Comparison of ENCODE assay signal across 8 cellular contexts in genomic region chr17:75764417-75764710, GRCh38. TPM values are rescaled to one million over a fixed set of nuclear protein-coding genes. Genes with fewer than 3 reads are reported as not detected.
DNase-seq lines count a peak whose midpoint lies in the region; ATAC-seq, FAIRE-seq and TF ChIP-seq lines count a peak whose summit lies in the region.

No MANE protein-coding gene starts in this region.

- H3K36me3 ChIP-seq in HepG2 (replicated peaks in 1 of 2; ENCODE audit: control insufficient read depth in 1 of 2, insufficient read depth in 2 of 2, low read length in 2 of 2): no peaks in the 10 kb centered on the region
- H3K36me3 ChIP-seq in thymus (ENCODE audit: control insufficient read depth, insufficient read depth): peaks cover 6% of the 10 kb centered on the region

- FAIRE-seq in HepG2 (lab: Jason Lieb, UNC): no peak

- H3K36me3 Mint-ChIP-seq in activated CD4-positive, alpha-beta T cell treated with anti-CD3 and anti-CD28 coated beads, Interleukin-2, amount 10 ng/mL, durations not matched to agents 7 days and 5 days (ENCODE audit: low read depth): peaks cover 3% of the 10 kb centered on the region
- H3K36me3 Mint-ChIP-seq in activated naive CD8-positive, alpha-beta T cell treated with anti-CD3 and anti-CD28 coated beads, Interleukin-2, amount 50 U/mL, for 24 hours (ENCODE audit: low read depth): no peaks in the 10 kb centered on the region

- TF ChIP-seq POLR2A in HepG2 (IDR thresholded peaks at IDR 0.05; ENCODE audit: insufficient read depth in 1 of 2, low read depth in 2 of 2, low read length in 2 of 2): no peak

- H3K27me3 ChIP-seq in HepG2 (ENCODE audit: control insufficient read depth in 1 of 2, insufficient read depth in 2 of 2, low read length in 2 of 2): no peaks in the 10 kb centered on the region
- H3K27me3 ChIP-seq in thymus (ENCODE audit: control insufficient read depth, insufficient read depth): no peaks in the 10 kb centered on the region

- WGBS in HepG2 (ENCODE audit: low lambda C conversion rate): 3% methylated on average over 9 of the region's 14 CpGs
- WGBS in thymus: 17% methylated on average over 14 of the region's 14 CpGs

- H3K4me2 ChIP-seq in HepG2 (ENCODE audit: low read depth, low read length): peak overlapping the region; percentile 94

- H3K4me1 ChIP-seq in HepG2 (ENCODE audit: insufficient read depth, low read length) (peaks cover 55% of the 10 kb centered on the region), thymus (ENCODE audit: control insufficient read depth, insufficient read depth, low read length) (peaks cover 10% of the 10 kb centered on the region)

- H3K4me3 ChIP-seq in HepG2 (replicated peaks in 1 of 3; ENCODE audit: insufficient read depth in 1 of 3, low read depth in 2 of 3, low read length in 3 of 3): peak overlapping the region; percentile 77 to 87 (median 78)
- H3K4me3 ChIP-seq in thymus (ENCODE audit: low read length): peak overlapping the region; percentile 73

- no TSS peak for BruUV-seq in HepG2 (replicated peaks; lab: Mats Ljungman, UMichigan)

- peak overlapping the region; percentile 71 for H3K27ac Mint-ChIP-seq in activated CD4-positive, alpha-beta T cell treated with anti-CD3 and anti-CD28 coated beads, Interleukin-2, amount 10 ng/mL, durations not matched to agents 7 days and 5 days
- H3K27ac Mint-ChIP-seq in activated naive CD8-positive, alpha-beta T cell treated with anti-CD3 and anti-CD28 coated beads, Interleukin-2, amount 50 U/mL, for 24 hours: peak overlapping the region; percentile 78

- TF ChIP-seq RAD21 in HepG2 (CRISPR knock-in tag; IDR thresholded peaks at IDR 0.05): no peak

- no peak for ATAC-seq in activated naive CD8-positive, alpha-beta T cell treated with anti-CD3 and anti-CD28 coated beads, Interleukin-2, amount 50 U/mL, for 24 hours
- ATAC-seq in HepG2 (no peak), GM19452 (IDR thresholded peaks at IDR 0.05; ENCODE audit: unreplicated experiment) (no peak)

- no peak overlapping the region for H2AFZ ChIP-seq in HepG2 (ENCODE audit: low read length)

- no peaks in the 10 kb centered on the region for H3K9me3 Mint-ChIP-seq in activated CD4-positive, alpha-beta T cell treated with anti-CD3 and anti-CD28 coated beads, Interleukin-2, amount 10 ng/mL, durations not matched to agents 7 days and 5 days
- no peaks in the 10 kb centered on the region for H3K9me3 Mint-ChIP-seq in activated naive CD8-positive, alpha-beta T cell treated with anti-CD3 and anti-CD28 coated beads, Interleukin-2, amount 50 U/mL, for 24 hours

- H3K9me3 ChIP-seq in HepG2 (ENCODE audit: low read length) (no peaks in the 10 kb centered on the region), thymus (ENCODE audit: control insufficient read depth) (no peaks in the 10 kb centered on the region)

- H3K27me3 Mint-ChIP-seq in activated CD4-positive, alpha-beta T cell treated with anti-CD3 and anti-CD28 coated beads, Interleukin-2, amount 10 ng/mL, durations not matched to agents 7 days and 5 days: no peaks in the 10 kb centered on the region
- H3K27me3 Mint-ChIP-seq in activated naive CD8-positive, alpha-beta T cell treated with anti-CD3 and anti-CD28 coated beads, Interleukin-2, amount 50 U/mL, for 24 hours: no peaks in the 10 kb centered on the region

- in situ Hi-C loops in HepG2 (cut with HindIII; ENCODE audit: extremely low pct_ligation_motif_present, low pct_unique_long_range_greater_than_20kb): no loop called here

- CTCF ChIA-PET in activated CD4-positive, alpha-beta T cell treated with anti-CD3 and anti-CD28 coated beads, Interleukin-2, amount 10 ng/mL, durations not matched to agents 7 days and 5 days (lab: Charles Lee): interaction anchor here (0.6 to 5.9 kb wide), 16 partner anchors 9 to 593 kb away, joined by 3 to 64 read pairs (median 4); partner anchors contain the start of genes SMIM5, TRIM47, UNK and WBP2
- CTCF ChIA-PET in HepG2 (lab: Yijun Ruan, JAX; ENCODE audit: low intra/inter-chr PET ratio, low total read pairs): interaction anchor here (2.3 kb wide), 1 partner anchor 10 kb away, joined by 12 read pairs; no protein-coding TSS in a partner anchor

- no peak for DNase-seq in activated CD4-positive, alpha-beta T cell treated with anti-CD3 and anti-CD28 coated beads, Interleukin-2, amount 10 ng/mL, durations not matched to agents 7 days and 5 days
- no peak for DNase-seq in activated CD4-positive, alpha-beta T cell treated with anti-CD3 and anti-CD28 coated beads, Interleukin-2, amount 50 U/mL, for 4 hours
- no peak for DNase-seq in activated naive CD8-positive, alpha-beta T cell treated with anti-CD3 and anti-CD28 coated beads, Interleukin-2, amount 50 U/mL, for 24 hours
- DNase-seq in HepG2 (ENCODE audit: low spot score): no peak
- DNase-seq in RPMI8226: no peak
- DNase-seq in NCI-H1930 (lab: John Stamatoyannopoulos, UW): no peak

- no peak for TF ChIP-seq EP300 in HepG2 (IDR thresholded peaks at IDR 0.05; ENCODE audit: low read depth in 2 of 2, low read length in 2 of 2)
- no peak for TF ChIP-seq EP300 in HepG2 (CRISPR knock-in tag; IDR thresholded peaks at IDR 0.05; ENCODE audit: borderline replicate concordance)

- no peaks in the 10 kb centered on the region for H3K79me2 ChIP-seq in HepG2 (ENCODE audit: insufficient read depth, low read length)

- H3K4me1 Mint-ChIP-seq in activated CD4-positive, alpha-beta T cell treated with anti-CD3 and anti-CD28 coated beads, Interleukin-2, amount 10 ng/mL, durations not matched to agents 7 days and 5 days: peaks cover 15% of the 10 kb centered on the region
- H3K4me1 Mint-ChIP-seq in activated naive CD8-positive, alpha-beta T cell treated with anti-CD3 and anti-CD28 coated beads, Interleukin-2, amount 50 U/mL, for 24 hours: peaks cover 17% of the 10 kb centered on the region

- H4K20me1 ChIP-seq in HepG2 (ENCODE audit: insufficient read depth, low read length): no peaks in the 10 kb centered on the region

- peak overlapping the region; percentile 79 for H3K27ac ChIP-seq in HepG2 (ENCODE audit: extremely low read length, insufficient read depth, low read length)
- peak overlapping the region; percentile 8 for H3K27ac ChIP-seq in thymus (ENCODE audit: low read depth)

- POLR2A ChIA-PET in activated CD4-positive, alpha-beta T cell treated with anti-CD3 and anti-CD28 coated beads, Interleukin-2, amount 10 ng/mL, durations not matched to agents 7 days and 5 days (lab: Charles Lee): interaction anchor here (1.2 to 2.1 kb wide), 3 partner anchors 12 to 19 kb away, joined by 7 to 10 read pairs (median 10); a partner anchor contains a TSS
- POLR2A ChIA-PET in HepG2 (lab: Yijun Ruan, JAX): interaction anchor here (0.5 to 8.2 kb wide), 24 partner anchors 9 to 572 kb away, joined by 3 to 390 read pairs (median 6); partner anchors contain the start of genes RECQL5, SAP30BP, SMIM5 and TRIM47

- intact Hi-C loops in HepG2 (cut with micrococcal nuclease; ENCODE audit: unreplicated experiment): loop anchor here (2.0 kb wide), 1 partner anchor 16 kb away; no protein-coding TSS in a partner anchor

- TF ChIP-seq CTCF in HepG2 (CRISPR knock-in tag; IDR thresholded peaks at IDR 0.05): no peak

- peak overlapping the region; percentile 77 for H3K4me3 Mint-ChIP-seq in activated CD4-positive, alpha-beta T cell treated with anti-CD3 and anti-CD28 coated beads, Interleukin-2, amount 10 ng/mL, durations not matched to agents 7 days and 5 days
- H3K4me3 Mint-ChIP-seq in activated naive CD8-positive, alpha-beta T cell treated with anti-CD3 and anti-CD28 coated beads, Interleukin-2, amount 50 U/mL, for 24 hours: peak overlapping the region; percentile 81

- peak overlapping the region; percentile 79 for H3K9ac ChIP-seq in HepG2 (ENCODE audit: insufficient read depth, low read depth, low read length)

RNA-seq across cellular contexts. Expression of gene GALK1, which starts 0.6 kb away (rescaled TPM):
- total RNA-seq in activated CD4-positive, alpha-beta T cell treated with anti-CD3 and anti-CD28 coated beads, Interleukin-2, amount 10 ng/mL, durations not matched to agents 7 days and 5 days: 10 to 100 TPM; 40.9 to 44.7 TPM
- total RNA-seq in HepG2 (2016; rRNA removed; fragmentation: Illumina TruSeq; extraction: Trizol): 93.6 and 95.6 TPM in 2 replicates
- total RNA-seq in HepG2 (2016; cell fraction: cytosol; rRNA removed; fragmentation: Illumina TruSeq; extraction: Trizol; ENCODE audit: low read depth): 31.6 and 39.5 TPM in 2 replicates
- total RNA-seq in HepG2 (2016; cell fraction: insoluble cytoplasmic fraction; rRNA removed; fragmentation: Illumina TruSeq; extraction: Trizol): 94.0 and 98.0 TPM in 2 replicates
- 35.0 and 44.2 TPM in 2 replicates for total RNA-seq in HepG2 (2016; cell fraction: membrane; rRNA removed; fragmentation: Illumina TruSeq; extraction: Trizol)
- 44.3 and 48.9 TPM in 2 replicates for total RNA-seq in HepG2 (2016; cell fraction: nucleus; rRNA removed; fragmentation: Illumina TruSeq; extraction: Trizol)
- polyA plus RNA-seq in HepG2 (2011; rRNA removed) (59.9 and 93.0 TPM in 2 replicates), thymus (32.6 TPM)
- 65.7 and 112 TPM in 2 replicates for polyA plus RNA-seq in HepG2 (2011; cell fraction: cytosol; rRNA removed)
- polyA plus RNA-seq in HepG2 (2011; cell fraction: nucleus; rRNA removed): 162 and 164 TPM in 2 replicates
- 57.4 and 59.7 TPM in 2 replicates for polyA plus RNA-seq in HepG2 (2012)
- polyA plus RNA-seq in HepG2 (2016; cell fraction: cytosol; fragmentation: Illumina TruSeq; extraction: Trizol; ENCODE audit: low read depth): 29.0 and 30.8 TPM in 2 replicates
- 86.3 and 86.5 TPM in 2 replicates for polyA plus RNA-seq in HepG2 (2016; cell fraction: insoluble cytoplasmic fraction; fragmentation: Illumina TruSeq; extraction: Trizol; ENCODE audit: low read depth)
- polyA plus RNA-seq in HepG2 (2016; cell fraction: membrane; fragmentation: Illumina TruSeq; extraction: Trizol; ENCODE audit: low read depth): 25.3 and 27.1 TPM in 2 replicates
- 72.3 and 78.9 TPM in 2 replicates for polyA plus RNA-seq in HepG2 (2016; cell fraction: nucleus; fragmentation: Illumina TruSeq; extraction: Trizol; ENCODE audit: insufficient read depth, low read depth)
- polyA minus RNA-seq in HepG2 (2011; rRNA and poly(A)+ RNA removed; ENCODE audit: low replicate concordance): 28.9 and 121 TPM in 2 replicates
- polyA minus RNA-seq in HepG2 (2011; cell fraction: cytosol; rRNA and poly(A)+ RNA removed): 45.9 and 49.6 TPM in 2 replicates
- 26.3 and 28.6 TPM in 2 replicates for polyA minus RNA-seq in HepG2 (2011; cell fraction: nucleus; rRNA and poly(A)+ RNA removed)

RNA-seq across cellular contexts. Expression of gene UNK, which starts 20.2 kb away (rescaled TPM):
- total RNA-seq in activated CD4-positive, alpha-beta T cell treated with anti-CD3 and anti-CD28 coated beads, Interleukin-2, amount 10 ng/mL, durations not matched to agents 7 days and 5 days: 10 to 100 TPM; 27.1 to 28.7 TPM
- 28.6 and 33.0 TPM in 2 replicates for total RNA-seq in HepG2 (2016; rRNA removed; fragmentation: Illumina TruSeq; extraction: Trizol)
- 37.2 and 44.0 TPM in 2 replicates for total RNA-seq in HepG2 (2016; cell fraction: cytosol; rRNA removed; fragmentation: Illumina TruSeq; extraction: Trizol; ENCODE audit: low read depth)
- total RNA-seq in HepG2 (2016; cell fraction: insoluble cytoplasmic fraction; rRNA removed; fragmentation: Illumina TruSeq; extraction: Trizol): 21.2 and 33.0 TPM in 2 replicates
- 58.6 and 59.5 TPM in 2 replicates for total RNA-seq in HepG2 (2016; cell fraction: membrane; rRNA removed; fragmentation: Illumina TruSeq; extraction: Trizol)
- total RNA-seq in HepG2 (2016; cell fraction: nucleus; rRNA removed; fragmentation: Illumina TruSeq; extraction: Trizol): 38.6 and 43.6 TPM in 2 replicates
- polyA plus RNA-seq in HepG2 (2011; rRNA removed) (30.7 and 31.6 TPM in 2 replicates), thymus (31.6 TPM)
- 18.7 and 21.7 TPM in 2 replicates for polyA plus RNA-seq in HepG2 (2011; cell fraction: cytosol; rRNA removed)
- 50.0 and 56.4 TPM in 2 replicates for polyA plus RNA-seq in HepG2 (2011; cell fraction: nucleus; rRNA removed)
- 20.8 and 23.9 TPM in 2 replicates for polyA plus RNA-seq in HepG2 (2012)
- polyA plus RNA-seq in HepG2 (2016; cell fraction: cytosol; fragmentation: Illumina TruSeq; extraction: Trizol; ENCODE audit: low read depth): 55.3 and 62.7 TPM in 2 replicates
- 28.7 and 35.1 TPM in 2 replicates for polyA plus RNA-seq in HepG2 (2016; cell fraction: insoluble cytoplasmic fraction; fragmentation: Illumina TruSeq; extraction: Trizol; ENCODE audit: low read depth)
- 64.7 and 69.9 TPM in 2 replicates for polyA plus RNA-seq in HepG2 (2016; cell fraction: membrane; fragmentation: Illumina TruSeq; extraction: Trizol; ENCODE audit: low read depth)
- 52.8 and 60.0 TPM in 2 replicates for polyA plus RNA-seq in HepG2 (2016; cell fraction: nucleus; fragmentation: Illumina TruSeq; extraction: Trizol; ENCODE audit: insufficient read depth, low read depth)
- 24.3 and 28.1 TPM in 2 replicates for polyA minus RNA-seq in HepG2 (2011; rRNA and poly(A)+ RNA removed; ENCODE audit: low replicate concordance)
- polyA minus RNA-seq in HepG2 (2011; cell fraction: cytosol; rRNA and poly(A)+ RNA removed): 10.4 and 14.9 TPM in 2 replicates
- polyA minus RNA-seq in HepG2 (2011; cell fraction: nucleus; rRNA and poly(A)+ RNA removed): 78.9 and 91.3 TPM in 2 replicates

RNA-seq across cellular contexts. Expression of gene ITGB4, which starts 43.1 kb away (rescaled TPM):
- total RNA-seq in activated CD4-positive, alpha-beta T cell treated with anti-CD3 and anti-CD28 coated beads, Interleukin-2, amount 10 ng/mL, durations not matched to agents 7 days and 5 days: under 1 TPM; 0.55 to 0.96 TPM
- 4.0 and 6.9 TPM in 2 replicates for total RNA-seq in HepG2 (2016; rRNA removed; fragmentation: Illumina TruSeq; extraction: Trizol)
- 9.2 and 10.4 TPM in 2 replicates for total RNA-seq in HepG2 (2016; cell fraction: cytosol; rRNA removed; fragmentation: Illumina TruSeq; extraction: Trizol; ENCODE audit: low read depth)
- 3.9 and 6.3 TPM in 2 replicates for total RNA-seq in HepG2 (2016; cell fraction: insoluble cytoplasmic fraction; rRNA removed; fragmentation: Illumina TruSeq; extraction: Trizol)
- total RNA-seq in HepG2 (2016; cell fraction: membrane; rRNA removed; fragmentation: Illumina TruSeq; extraction: Trizol): 10.1 and 14.6 TPM in 2 replicates
- total RNA-seq in HepG2 (2016; cell fraction: nucleus; rRNA removed; fragmentation: Illumina TruSeq; extraction: Trizol): 3.7 and 3.9 TPM in 2 replicates
- polyA plus RNA-seq in HepG2 (2011; rRNA removed): 14.5 and 14.7 TPM in 2 replicates
- polyA plus RNA-seq in HepG2 (2011; cell fraction: cytosol; rRNA removed): 5.1 and 8.2 TPM in 2 replicates
- 28.7 and 39.5 TPM in 2 replicates for polyA plus RNA-seq in HepG2 (2011; cell fraction: nucleus; rRNA removed)
- polyA plus RNA-seq in HepG2 (2012): 13.2 and 14.2 TPM in 2 replicates
- polyA plus RNA-seq in HepG2 (2016; cell fraction: cytosol; fragmentation: Illumina TruSeq; extraction: Trizol; ENCODE audit: low read depth): 36.1 and 40.9 TPM in 2 replicates
- 10.5 and 16.8 TPM in 2 replicates for polyA plus RNA-seq in HepG2 (2016; cell fraction: insoluble cytoplasmic fraction; fragmentation: Illumina TruSeq; extraction: Trizol; ENCODE audit: low read depth)
- 41.4 and 43.0 TPM in 2 replicates for polyA plus RNA-seq in HepG2 (2016; cell fraction: membrane; fragmentation: Illumina TruSeq; extraction: Trizol; ENCODE audit: low read depth)
- 20.5 and 28.1 TPM in 2 replicates for polyA plus RNA-seq in HepG2 (2016; cell fraction: nucleus; fragmentation: Illumina TruSeq; extraction: Trizol; ENCODE audit: insufficient read depth, low read depth)
- 25.3 and 28.4 TPM in 2 replicates for polyA minus RNA-seq in HepG2 (2011; rRNA and poly(A)+ RNA removed; ENCODE audit: low replicate concordance)
- 8.4 and 12.7 TPM in 2 replicates for polyA minus RNA-seq in HepG2 (2011; cell fraction: cytosol; rRNA and poly(A)+ RNA removed)
- 3.2 and 6.3 TPM in 2 replicates for polyA minus RNA-seq in HepG2 (2011; cell fraction: nucleus; rRNA and poly(A)+ RNA removed)
- polyA plus RNA-seq in thymus: 79.0 TPM
